Comparison of ENCODE assay signal across 14 cellular contexts in genomic region chr7:39667354-39667923, GRCh38. TPM values are rescaled to one million over a fixed set of nuclear protein-coding genes. Genes with fewer than 3 reads are reported as not detected.
DNase-seq lines count a peak whose midpoint lies in the region; ATAC-seq and TF ChIP-seq lines count a peak whose summit lies in the region.
"Had no signal": no experiment of that assay in that cellular context is flagged by ENCODE, and none has a peak within 500 bp of the region (broad histone marks: within the 10 kb centered on the region; RNA-seq: fewer than 3 reads in every experiment).

No MANE protein-coding gene starts in this region.

- H3K9me2 ChIP-seq in GM23248 (ENCODE audit: insufficient read depth) = no peaks in the 10 kb centered on the region

- WGBS in GM23248 (ENCODE audit: low coverage in 1 of 2, low lambda C conversion rate in 2 of 2, missing lambda C conversion rate in 2 of 2), 2 experiments = 23% methylated on average over 3 of the region's 3 CpGs
- WGBS in psoas muscle, 3 donors = 46 to 68% (median 62%) methylated on average over 3 of the region's 3 CpGs

- peaks cover 3 to 9% (median 4%) of the 10 kb centered on the region in 3 donors for H3K9me3 Mint-ChIP-seq in T-cell

- no peak overlapping the region for H3K4me3 Mint-ChIP-seq in T-cell
- H3K4me3 Mint-ChIP-seq: activated B cell treated with CpG ODN at 0.5 μM for 24 hours; activated naive CD8-positive, alpha-beta T cell treated with anti-CD3 and anti-CD28 coated beads, Interleukin-2, amount 10 ng/mL, durations not matched to agents 7 days and 5 days; natural killer cell treated with Interleukin-12 subunit alpha and Interleukin-12 subunit beta and Interleukin-15 and Interleukin-18, amount 100 ng/mL, for 72 hours had no signal

- H3K4me3 ChIP-seq in GM23248 (no peak overlapping the region), fibroblast of mammary gland (ENCODE audit: control insufficient read depth, low read depth, low read length) (no peak overlapping the region), psoas muscle (no peak overlapping the region)
- H3K4me3 ChIP-seq: coronary artery had no signal

- peaks cover 4% of the 10 kb centered on the region; the same call in 1 of the 2 replicates for H3K36me3 ChIP-seq in GM23248 (ENCODE audit: low read depth)
- no peaks in the 10 kb centered on the region for H3K36me3 ChIP-seq in psoas muscle (ENCODE audit: insufficient read depth in 1 of 2, low read depth in 1 of 2)

- H3K27me3 Mint-ChIP-seq in T-cell = no peaks in the 10 kb centered on the region
- H3K27me3 Mint-ChIP-seq: activated B cell treated with CpG ODN at 0.5 μM for 24 hours; activated naive CD8-positive, alpha-beta T cell treated with anti-CD3 and anti-CD28 coated beads, Interleukin-2, amount 10 ng/mL, durations not matched to agents 7 days and 5 days; natural killer cell treated with Interleukin-12 subunit alpha and Interleukin-12 subunit beta and Interleukin-15 and Interleukin-18, amount 100 ng/mL, for 72 hours had no signal

- peaks cover 37% of the 10 kb centered on the region for H3K36me3 Mint-ChIP-seq in T-cell

- CTCF ChIA-PET in T-cell (lab: Charles Lee) = interaction anchor here in 1 of 2 donors (0.6 kb wide), 1 partner anchor 75 kb away, joined by 3 read pairs; no protein-coding TSS in a partner anchor

- H3K4me1 Mint-ChIP-seq in T-cell = peaks cover 60% of the 10 kb centered on the region in 3 donors

- no peak for TF ChIP-seq CTCF in fibroblast of mammary gland (conservative IDR thresholded peaks at IDR 0.05; ENCODE audit: control insufficient read depth, insufficient read depth, low read depth, low read length)
- TF ChIP-seq CTCF in psoas muscle (IDR thresholded peaks at IDR 0.05) = no peak

- H3K9ac ChIP-seq in GM23248 = no peak overlapping the region
- H3K9ac ChIP-seq: KMS-11 had no signal

- no peaks in the 10 kb centered on the region for H3K27me3 ChIP-seq in GM23248 (replicated peaks; ENCODE audit: insufficient read depth)
- no peaks in the 10 kb centered on the region for H3K27me3 ChIP-seq in psoas muscle (ENCODE audit: insufficient read depth in 3 of 3, low read length in 2 of 3)

- no peak overlapping the region for H2AFZ ChIP-seq in GM23248

- H3F3A ChIP-seq in GM23248 (ENCODE audit: insufficient read depth) = 0 out of 2 replicates have a peak, but pooled peaks cover 8% of the 10 kb centered on the region

- ATAC-seq in psoas muscle (peak in 3 of 4 donors; percentile 55 to 67 (median 57)), T-cell (replicated peaks in 1 of 4) (no peak), HG02885 (IDR thresholded peaks at IDR 0.05; ENCODE audit: poor library complexity, unreplicated experiment) (no peak), GM18873 (IDR thresholded peaks at IDR 0.05; ENCODE audit: low FRiP score, unreplicated experiment) (no peak)
- ATAC-seq: natural killer cell treated with Interleukin-12 subunit alpha and Interleukin-12 subunit beta and Interleukin-15 and Interleukin-18, amount 100 ng/mL, for 72 hours had no signal

- peaks cover 10% of the 10 kb centered on the region; the same call in 1 of the 2 replicates for H4K20me1 ChIP-seq in GM23248 (ENCODE audit: insufficient read depth)

- peaks cover 100% of the 10 kb centered on the region for H3K79me2 ChIP-seq in GM23248 (ENCODE audit: insufficient read depth)

- in situ Hi-C loops in GM23248 (cut with MboI) = no loop called here

- H3K4me2 ChIP-seq in GM23248 (ENCODE audit: unreplicated experiment) = peak overlapping the region; percentile 23
- H3K4me2 ChIP-seq: KMS-11 had no signal

- H3K27ac ChIP-seq in GM23248 (no peak overlapping the region), psoas muscle (no peak overlapping the region)
- H3K27ac ChIP-seq: coronary artery, KMS-11 had no signal

- POLR2A ChIA-PET in T-cell (lab: Charles Lee) = no interaction called here

- H3K4me1 ChIP-seq in GM23248 (ENCODE audit: insufficient read depth) (peaks cover 15% of the 10 kb centered on the region), psoas muscle (peaks cover 6% of the 10 kb centered on the region)

- intact Hi-C loops in psoas muscle (cut with DNase I) = no loop called here

- H3K27ac Mint-ChIP-seq in T-cell = peak overlapping the region in 1 of 2 donors; percentile 2
- H3K27ac Mint-ChIP-seq: activated B cell treated with CpG ODN at 0.5 μM for 24 hours; activated naive CD8-positive, alpha-beta T cell treated with anti-CD3 and anti-CD28 coated beads, Interleukin-2, amount 10 ng/mL, durations not matched to agents 7 days and 5 days; natural killer cell treated with Interleukin-12 subunit alpha and Interleukin-12 subunit beta and Interleukin-15 and Interleukin-18, amount 100 ng/mL, for 72 hours had no signal

- H3K9me3 ChIP-seq in GM23248 (ENCODE audit: low read depth) (no peaks in the 10 kb centered on the region), psoas muscle (no peaks in the 10 kb centered on the region)

- DNase-seq in GM23248 (peak; percentile 30), NCI-H446 treated with DMSO at 0.1 percent for 48 hours (lab: John Stamatoyannopoulos, UW) (peak; percentile 97), fibroblast of mammary gland (ENCODE audit: low read depth) (peak; percentile 89), psoas muscle (no peak), T-cell (no peak)
- DNase-seq: activated B cell treated with CpG ODN at 0.5 μM for 24 hours; activated naive CD8-positive, alpha-beta T cell treated with anti-CD3 and anti-CD28 coated beads, Interleukin-2, amount 10 ng/mL, durations not matched to agents 7 days and 5 days; islet precursor cell; small intestine had no signal

RNA-seq across cellular contexts. Expression of gene RALA, which starts 44.1 kb away (rescaled TPM):
- 21.7 and 23.1 TPM in 2 replicates for total RNA-seq in GM23248 (2014; rRNA removed; shearing (Covaris generic))
- polyA plus RNA-seq in GM23248 (2016; fragmentation: Nextera tagmentation; extraction: Ambion mirVana) (79.2 and 82.8 TPM in 2 replicates), psoas muscle (10 to 100 TPM; 15.1 to 33.9 (median 28.7) TPM)
- total RNA-seq in psoas muscle (10 to 100 TPM; 15.7 to 19.3 (median 17.7) TPM), T-cell (10 to 100 TPM; 24.4 to 49.8 (median 36.7) TPM)

Comparison
In these comparisons a context has a peak if more than half of its experiments do, and no peak if none do; other contexts are left out.
1. DNase-seq: peak in GM23248 (single experiment), NCI-H446 treated with DMSO at 0.1 percent for 48 hours (single experiment) and fibroblast of mammary gland (single experiment); none in psoas muscle (0 of 2) and T-cell (0 of 34).
2. ATAC-seq: peak in psoas muscle (3 of 4); none in T-cell (0 of 4), HG02885 (single experiment) and GM18873 (single experiment).